In the genomic region with DNA sequence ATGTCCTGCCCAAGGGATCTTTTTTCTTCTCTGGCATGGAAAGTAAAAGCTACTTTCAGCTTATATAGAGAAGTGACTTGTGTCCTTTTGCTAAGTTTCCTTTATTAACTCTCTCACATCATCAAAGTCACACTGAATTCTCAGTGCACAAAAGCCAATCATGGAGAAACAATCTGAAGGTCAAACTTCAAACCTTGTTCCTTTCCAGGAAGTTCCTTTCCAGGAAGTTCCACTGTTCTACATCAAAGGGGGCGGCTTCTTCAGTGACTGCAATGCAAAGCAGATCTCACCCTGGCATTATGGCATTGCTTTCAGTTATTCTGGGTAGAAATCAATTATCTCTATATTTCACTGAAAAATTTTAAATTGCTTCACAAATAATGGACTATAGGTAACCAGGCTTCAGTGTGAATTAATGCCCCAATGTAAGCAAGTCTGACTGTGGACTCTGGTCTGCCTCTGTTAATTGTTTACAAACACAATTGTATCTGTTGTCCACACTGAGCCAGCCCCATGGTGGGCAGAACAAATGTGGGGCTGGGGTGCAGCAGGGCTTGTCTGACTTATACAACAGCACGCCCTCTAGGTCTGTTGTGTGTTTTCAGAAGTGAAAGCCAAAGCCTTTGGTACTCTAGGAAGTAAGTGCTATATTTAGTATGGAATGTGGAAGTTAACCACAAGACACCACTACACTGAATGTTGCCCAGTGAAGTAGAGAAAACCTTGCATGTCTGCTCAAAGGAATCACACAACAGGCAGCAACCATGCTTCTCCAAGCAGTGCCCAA, we compare ENCODE assay signal across 9 cellular contexts.
DNase-seq lines count a peak whose midpoint lies in the region; ATAC-seq and TF ChIP-seq lines count a peak whose summit lies in the region.
"Had no signal": no experiment of that assay in that cellular context is flagged by ENCODE, and none has a peak within 500 bp of the region (broad histone marks: within the 10 kb centered on the region; RNA-seq: fewer than 3 reads in every experiment).

No MANE protein-coding gene starts in this region.

- peak; percentile 74 for ATAC-seq in Right ventricle myocardium inferior
- ATAC-seq in GM21576 (IDR thresholded peaks at IDR 0.05; ENCODE audit: unreplicated experiment) = no peak

- DNase-seq in Right ventricle myocardium inferior (ENCODE audit: missing footprints) = no peak
- no peak for DNase-seq in right atrium auricular region (ENCODE audit: low spot score)
- peak; percentile 76 for DNase-seq in astrocyte of the cerebellum (ENCODE audit: low read depth)
- peak; percentile 88 for DNase-seq in kidney tubule cell (ENCODE audit: low spot score)
- no peak for DNase-seq in NCI-H345 treated with DMSO at 0.1 percent for 48 hours (lab: John Stamatoyannopoulos, UW; ENCODE audit: unreplicated experiment)
- DNase-seq in NCI-H1417 treated with DMSO at 0.1 percent for 48 hours (lab: John Stamatoyannopoulos, UW) = no peak
- DNase-seq in GM19240 (ENCODE audit: insufficient read length, low spot score) = no peak
- DNase-seq: activated effector memory CD4-positive, alpha-beta T cell treated with anti-CD3 and anti-CD28 coated beads, Interleukin-2, amount 50 U/mL, for 16 hours had no signal

- H3K4me3 ChIP-seq in right atrium auricular region = no peak overlapping the region
- no peak overlapping the region for H3K4me3 ChIP-seq in astrocyte of the cerebellum (ENCODE audit: low read depth, low read length)

- intact Hi-C loops in Right ventricle myocardium inferior (cut with DNase I) = loop anchor here (5.0 kb wide), 1 partner anchor 99 kb away; a partner anchor contains a TSS

- no peak overlapping the region for H3K27ac ChIP-seq in right atrium auricular region

- no peaks in the 10 kb centered on the region for H3K9me3 ChIP-seq in right atrium auricular region

- no peaks in the 10 kb centered on the region for H3K27me3 ChIP-seq in right atrium auricular region

- H3K4me1 ChIP-seq in right atrium auricular region = peaks cover 0 to 18% of the 10 kb centered on the region in 2 donors

- H3K36me3 ChIP-seq in right atrium auricular region = peaks cover 57% of the 10 kb centered on the region

- no peak for TF ChIP-seq CTCF in right atrium auricular region (IDR thresholded peaks at IDR 0.05)
- peak; percentile 42 for TF ChIP-seq CTCF in astrocyte of the cerebellum (IDR thresholded peaks at IDR 0.05; ENCODE audit: low read depth, low read length, missing control alignments)

- in situ Hi-C loops in astrocyte of the cerebellum (cut with HindIII; ENCODE audit: low sequenced_read_pairs) = no loop called here

Comparison
In these comparisons a context has a peak if more than half of its experiments do, and no peak if none do; other contexts are left out.
1. DNase-seq: peak in astrocyte of the cerebellum (single experiment) and kidney tubule cell (single experiment); none in Right ventricle myocardium inferior (single experiment), right atrium auricular region (single experiment), NCI-H345 treated with DMSO at 0.1 percent for 48 hours (single experiment), NCI-H1417 treated with DMSO at 0.1 percent for 48 hours (single experiment) and GM19240 (single experiment).